Comparison of ENCODE assay signal across 10 cellular contexts in genomic region chr3:149618151-149619123, GRCh38. TPM values are rescaled to one million over a fixed set of nuclear protein-coding genes. Genes with fewer than 3 reads are reported as not detected.
DNase-seq lines count a peak whose midpoint lies in the region; ATAC-seq and TF ChIP-seq lines count a peak whose summit lies in the region.
"Had no signal": no experiment of that assay in that cellular context is flagged by ENCODE, and none has a peak within 500 bp of the region (broad histone marks: within the 10 kb centered on the region; RNA-seq: fewer than 3 reads in every experiment).

No MANE protein-coding gene starts in this region.

- TF ChIP-seq CTCF in esophagus muscularis mucosa (IDR thresholded peaks at IDR 0.05) = no peak

- no peak for TF ChIP-seq EP300 in esophagus muscularis mucosa (IDR thresholded peaks at IDR 0.05)

- H3K27me3 ChIP-seq in esophagus muscularis mucosa = no peaks in the 10 kb centered on the region
- H3K27me3 ChIP-seq: upper lobe of left lung had no signal

- no peak for ATAC-seq in HG03432 (IDR thresholded peaks at IDR 0.05; ENCODE audit: unreplicated experiment)

- peak overlapping the region; percentile 17 to 33 (median 24) for H3K27ac ChIP-seq in esophagus muscularis mucosa (replicated peaks in 1 of 4)

- no peaks in the 10 kb centered on the region for H3K36me3 ChIP-seq in esophagus muscularis mucosa
- H3K36me3 ChIP-seq: upper lobe of left lung had no signal

- in situ Hi-C loops in SK-MEL-5 (cut with HindIII; ENCODE audit: low pct_unique_long_range_greater_than_20kb, low sequenced_read_pairs) = no loop called here

- WGBS in esophagus muscularis mucosa = 62% methylated on average over 14 of the region's 15 CpGs

- H3K4me1 ChIP-seq in esophagus muscularis mucosa = peaks cover 54 to 94% (median 84%) of the 10 kb centered on the region in 4 donors

- peak; percentile 53 for DNase-seq in Ammon's horn (ENCODE audit: low spot score)
- DNase-seq in SK-MEL-5 (ENCODE audit: low read depth, low spot score) = peak; percentile 95
- DNase-seq in esophagus muscularis mucosa (ENCODE audit: extremely low spot score) = no peak
- peak; percentile 10 for DNase-seq in midbrain (lab: John Stamatoyannopoulos, UW)
- DNase-seq in activated effector memory CD4-positive, alpha-beta T cell treated with anti-CD3 and anti-CD28 coated beads, Interleukin-2, amount 50 U/mL, for 16 hours = no peak
- DNase-seq in CD1c-positive myeloid dendritic cell (ENCODE audit: extremely low spot score) = no peak
- no peak for DNase-seq in NCI-H1105 treated with DMSO at 0.1 percent for 48 hours (lab: John Stamatoyannopoulos, UW)
- DNase-seq: HCEC 1CT, upper lobe of left lung had no signal

- intact Hi-C loops in esophagus muscularis mucosa (cut with DNase I) = no loop called here

- TF ChIP-seq POLR2A in esophagus muscularis mucosa (IDR thresholded peaks at IDR 0.05; ENCODE audit: low read depth) = no peak

- H3K9me3 ChIP-seq in esophagus muscularis mucosa = no peaks in the 10 kb centered on the region
- H3K9me3 ChIP-seq: upper lobe of left lung had no signal

- no peak overlapping the region for H3K4me3 ChIP-seq in esophagus muscularis mucosa
- H3K4me3 ChIP-seq: upper lobe of left lung had no signal

RNA-seq across cellular contexts. Expression of gene WWTR1, which starts 39.4 kb away (rescaled TPM):
- total RNA-seq in SK-MEL-5 (2014; rRNA removed; shearing (Covaris generic)) = 87.6 and 95.5 TPM in 2 replicates
- polyA plus RNA-seq in SK-MEL-5 (2015; cell fraction: cytosol; rRNA removed) = 377 and 427 TPM in 2 replicates
- 153 and 158 TPM in 2 replicates for polyA plus RNA-seq in SK-MEL-5 (2015; cell fraction: nucleus; rRNA removed)
- 100 to 1,000 TPM; 346 to 535 (median 463) TPM for total RNA-seq in esophagus muscularis mucosa

Comparison
In these comparisons a context has a peak if more than half of its experiments do, and no peak if none do; other contexts are left out.
1. DNase-seq: peak in Ammon's horn (single experiment), SK-MEL-5 (single experiment) and midbrain (single experiment); none in esophagus muscularis mucosa (single experiment), activated effector memory CD4-positive, alpha-beta T cell treated with anti-CD3 and anti-CD28 coated beads, Interleukin-2, amount 50 U/mL, for 16 hours (single experiment), CD1c-positive myeloid dendritic cell (single experiment) and NCI-H1105 treated with DMSO at 0.1 percent for 48 hours (single experiment).